Comparison of ENCODE assay signal across 1 cellular context in the genomic region with DNA sequence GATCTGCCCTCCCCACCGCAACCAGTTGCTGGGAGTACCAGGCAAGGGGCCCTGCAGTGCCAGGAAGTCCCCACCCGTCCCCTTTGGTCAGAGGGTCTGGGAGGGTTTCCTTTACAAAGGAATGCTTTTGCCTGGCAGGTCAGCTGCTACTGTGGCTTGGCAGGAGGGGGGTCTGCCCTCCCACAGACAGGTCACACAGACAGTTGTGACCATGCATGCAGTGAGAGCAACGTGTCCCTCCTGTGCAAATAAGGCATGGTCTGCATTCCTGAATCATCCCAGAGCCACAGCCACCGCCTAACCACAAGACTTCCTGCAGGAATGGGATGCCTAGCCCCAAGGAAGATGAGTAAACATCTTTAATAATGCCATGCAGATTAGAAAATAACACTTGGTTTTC.
TF ChIP-seq lines count a peak whose summit lies in the region.

No MANE protein-coding gene starts in this region.

TF ChIP-seq in WTC11, 78 proteins besides CTCF, POLR2A, EP300 and RAD21 (continued from another document):
- TF ChIP-seq, protein P1, sequence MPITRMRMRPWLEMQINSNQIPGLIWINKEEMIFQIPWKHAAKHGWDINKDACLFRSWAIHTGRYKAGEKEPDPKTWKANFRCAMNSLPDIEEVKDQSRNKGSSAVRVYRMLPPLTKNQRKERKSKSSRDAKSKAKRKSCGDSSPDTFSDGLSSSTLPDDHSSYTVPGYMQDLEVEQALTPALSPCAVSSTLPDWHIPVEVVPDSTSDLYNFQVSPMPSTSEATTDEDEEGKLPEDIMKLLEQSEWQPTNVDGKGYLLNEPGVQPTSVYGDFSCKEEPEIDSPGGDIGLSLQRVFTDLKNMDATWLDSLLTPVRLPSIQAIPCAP (CRISPR knock-in tag; IDR thresholded peaks at IDR 0.05) = no peak
- TF ChIP-seq KAT7 (CRISPR knock-in tag; IDR thresholded peaks at IDR 0.05; ENCODE audit: borderline replicate concordance) (no peak), USF2 (CRISPR knock-in tag; IDR thresholded peaks at IDR 0.05) (no peak), ZSCAN18 (CRISPR knock-in tag; IDR thresholded peaks at IDR 0.05) (no peak), EMX1 (CRISPR knock-in tag; IDR thresholded peaks at IDR 0.05) (no peak), NR1H2 (CRISPR knock-in tag; IDR thresholded peaks at IDR 0.05) (no peak)
- TF ChIP-seq, protein P2, sequence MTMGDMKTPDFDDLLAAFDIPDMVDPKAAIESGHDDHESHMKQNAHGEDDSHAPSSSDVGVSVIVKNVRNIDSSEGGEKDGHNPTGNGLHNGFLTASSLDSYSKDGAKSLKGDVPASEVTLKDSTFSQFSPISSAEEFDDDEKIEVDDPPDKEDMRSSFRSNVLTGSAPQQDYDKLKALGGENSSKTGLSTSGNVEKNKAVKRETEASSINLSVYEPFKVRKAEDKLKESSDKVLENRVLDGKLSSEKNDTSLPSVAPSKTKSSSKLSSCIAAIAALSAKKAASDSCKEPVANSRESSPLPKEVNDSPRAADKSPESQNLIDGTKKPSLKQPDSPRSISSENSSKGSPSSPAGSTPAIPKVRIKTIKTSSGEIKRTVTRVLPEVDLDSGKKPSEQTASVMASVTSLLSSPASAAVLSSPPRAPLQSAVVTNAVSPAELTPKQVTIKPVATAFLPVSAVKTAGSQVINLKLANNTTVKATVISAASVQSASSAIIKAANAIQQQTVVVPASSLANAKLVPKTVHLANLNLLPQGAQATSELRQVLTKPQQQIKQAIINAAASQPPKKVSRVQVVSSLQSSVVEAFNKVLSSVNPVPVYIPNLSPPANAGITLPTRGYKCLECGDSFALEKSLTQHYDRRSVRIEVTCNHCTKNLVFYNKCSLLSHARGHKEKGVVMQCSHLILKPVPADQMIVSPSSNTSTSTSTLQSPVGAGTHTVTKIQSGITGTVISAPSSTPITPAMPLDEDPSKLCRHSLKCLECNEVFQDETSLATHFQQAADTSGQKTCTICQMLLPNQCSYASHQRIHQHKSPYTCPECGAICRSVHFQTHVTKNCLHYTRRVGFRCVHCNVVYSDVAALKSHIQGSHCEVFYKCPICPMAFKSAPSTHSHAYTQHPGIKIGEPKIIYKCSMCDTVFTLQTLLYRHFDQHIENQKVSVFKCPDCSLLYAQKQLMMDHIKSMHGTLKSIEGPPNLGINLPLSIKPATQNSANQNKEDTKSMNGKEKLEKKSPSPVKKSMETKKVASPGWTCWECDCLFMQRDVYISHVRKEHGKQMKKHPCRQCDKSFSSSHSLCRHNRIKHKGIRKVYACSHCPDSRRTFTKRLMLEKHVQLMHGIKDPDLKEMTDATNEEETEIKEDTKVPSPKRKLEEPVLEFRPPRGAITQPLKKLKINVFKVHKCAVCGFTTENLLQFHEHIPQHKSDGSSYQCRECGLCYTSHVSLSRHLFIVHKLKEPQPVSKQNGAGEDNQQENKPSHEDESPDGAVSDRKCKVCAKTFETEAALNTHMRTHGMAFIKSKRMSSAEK (CRISPR knock-in tag; IDR thresholded peaks at IDR 0.05; ENCODE audit: borderline replicate concordance) = no peak
